ENCODE assay signal across 8 cellular contexts in the genomic region with DNA sequence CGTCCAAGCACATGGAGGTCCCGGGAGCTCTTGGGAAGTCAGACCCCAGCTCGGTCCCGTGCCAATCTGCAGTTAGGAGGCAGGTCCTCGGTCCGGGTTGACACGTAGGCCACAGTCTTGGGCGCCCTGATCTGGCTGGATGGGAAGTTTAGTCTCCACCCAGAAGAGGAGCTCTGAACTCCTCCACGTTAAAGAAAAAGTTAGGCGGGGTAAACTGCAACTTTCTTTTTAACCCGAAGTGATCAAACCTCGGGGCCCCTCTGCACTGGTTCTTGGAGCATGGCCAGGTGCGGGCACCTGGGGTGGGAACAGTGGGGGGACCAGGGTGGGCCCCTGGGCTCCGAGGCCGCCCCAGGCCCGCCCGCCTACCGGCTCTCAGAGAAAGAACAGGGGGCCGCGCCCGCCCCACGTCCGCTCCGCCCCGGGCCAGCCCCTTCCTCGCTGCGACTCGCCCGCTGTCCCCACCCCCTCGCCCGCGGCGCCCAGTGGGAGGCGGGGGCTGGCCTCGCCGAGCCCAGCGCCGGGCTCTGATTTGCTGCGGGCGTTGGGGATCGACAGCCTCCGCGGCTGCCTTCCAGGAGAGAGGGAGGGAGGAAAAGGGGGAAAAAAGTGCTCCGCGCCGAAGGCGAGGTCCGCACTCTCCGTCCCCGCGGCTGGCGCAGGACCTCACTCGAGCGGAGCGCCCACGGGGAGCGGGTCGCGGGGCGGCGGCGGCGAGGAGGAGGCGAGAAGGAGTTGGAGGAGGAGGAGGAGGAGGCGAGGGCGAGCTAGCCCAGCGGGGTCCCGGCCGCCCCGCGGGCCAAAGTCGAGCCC. TPM values are rescaled to one million over a fixed set of nuclear protein-coding genes. Genes with fewer than 3 reads are reported as not detected.
DNase-seq lines count a peak whose midpoint lies in the region; ATAC-seq and TF ChIP-seq lines count a peak whose summit lies in the region.

A gene (plus strand): TSS at position 631 of the 813 bp plus-strand sequence. CDS start 385 bp downstream, outside the sequence.

- no peak; the same call in 1 of the 2 replicates for TF ChIP-seq CTCF in IMR-90 (conservative IDR thresholded peaks at IDR 0.05; ENCODE audit: low read depth, low read length)
- peak; percentile 46 for TF ChIP-seq CTCF in endodermal cell (conservative IDR thresholded peaks at IDR 0.05)

- H3K23ac ChIP-seq in IMR-90 (ENCODE audit: low read depth, low read length), result peak within 1 kb of the TSS; percentile 94

- peak within 1 kb of the TSS; percentile 83 for H2BK5ac ChIP-seq in IMR-90 (ENCODE audit: low read depth, low read length, poor library complexity, severe bottlenecking)

- H3K27ac ChIP-seq in IMR-90 (ENCODE audit: insufficient read depth, low read length) (peak within 1 kb of the TSS; percentile 99), endodermal cell (ENCODE audit: low read depth, low read length) (peak within 1 kb of the TSS; percentile 52)

- H4K5ac ChIP-seq in IMR-90 (ENCODE audit: low read depth, low read length), result peak within 1 kb of the TSS; percentile 83

- H3K4me2 ChIP-seq in IMR-90 (ENCODE audit: low read depth, low read length), result peak within 1 kb of the TSS; percentile 96

- H3K27me3 Mint-ChIP-seq in activated CD4-positive, alpha-beta T cell treated with anti-CD3 and anti-CD28 coated beads, Interleukin-2, amount 10 ng/mL, durations not matched to agents 7 days and 5 days, result peaks cover 19% of the 10 kb centered on the region
- no peaks in the 10 kb centered on the region for H3K27me3 Mint-ChIP-seq in endodermal cell (ENCODE audit: insufficient read depth)

- H3K18ac ChIP-seq in IMR-90 (ENCODE audit: low read depth, low read length), result peak within 1 kb of the TSS; percentile 70

- no peaks in the 10 kb centered on the region for H3K36me3 Mint-ChIP-seq in activated CD4-positive, alpha-beta T cell treated with anti-CD3 and anti-CD28 coated beads, Interleukin-2, amount 10 ng/mL, durations not matched to agents 7 days and 5 days (ENCODE audit: low read depth)
- no peaks in the 10 kb centered on the region for H3K36me3 Mint-ChIP-seq in endodermal cell (ENCODE audit: low read depth)

- peak within 1 kb of the TSS; percentile 63 to 92 for H4K8ac ChIP-seq in IMR-90 (ENCODE audit: low read depth in 2 of 2, low read length in 2 of 2)

- TF ChIP-seq POLR2A in IMR-90 (IDR thresholded peaks at IDR 0.05; ENCODE audit: low read depth, low read length), result peak; percentile 96

- peak within 1 kb of the TSS; percentile 81 for H4K91ac ChIP-seq in IMR-90 (ENCODE audit: insufficient read depth, low read depth, low read length)

- peak within 1 kb of the TSS; percentile 57 for H2BK20ac ChIP-seq in IMR-90 (ENCODE audit: low read depth, low read length)

- peak within 1 kb of the TSS; percentile 86 for H2AFZ ChIP-seq in IMR-90 (replicated peaks; ENCODE audit: low read length, poor library complexity)

- no peak; the same call in 1 of the 2 replicates for TF ChIP-seq RAD21 in IMR-90 (IDR thresholded peaks at IDR 0.05; ENCODE audit: low read length)

- WGBS in IMR-90 (ENCODE audit: extremely low coverage in 2 of 2, insufficient read length in 1 of 2), 2 experiments, result 0% methylated on average over 10 of the region's 72 CpGs; no CpG with 5 or more reads in 1 of the 2 experiments
- 1 to 4% methylated on average over 17 to 72 of the region's 72 CpGs for WGBS in endodermal cell (ENCODE audit: insufficient coverage in 1 of 2, insufficient read length in 1 of 2), 2 experiments

- H2BK120ac ChIP-seq in IMR-90 (ENCODE audit: low read depth, low read length), result peak within 1 kb of the TSS; percentile 78

- peaks cover 0 to 19% of the 10 kb centered on the region in 2 experiments; a peak in 3 of 4 replicates for H3K79me1 ChIP-seq in IMR-90 (ENCODE audit: low read depth in 1 of 2, low read length in 2 of 2)

- POLR2A ChIA-PET in IMR-90 (lab: Charles Lee; ENCODE audit: unreplicated experiment), result interaction anchor here (1.2 kb wide), 1 partner anchor 185 kb away, joined by 4 read pairs; no protein-coding TSS in a partner anchor
- POLR2A ChIA-PET in activated CD4-positive, alpha-beta T cell treated with anti-CD3 and anti-CD28 coated beads, Interleukin-2, amount 10 ng/mL, durations not matched to agents 7 days and 5 days (lab: Charles Lee), result no interaction called here

- H2AK9ac ChIP-seq in IMR-90 (replicated peaks; ENCODE audit: low read depth, low read length, poor library complexity), result peak within 1 kb of the TSS; percentile 98

- H3K36me3 ChIP-seq in IMR-90 (ENCODE audit: control insufficient read depth, insufficient read depth, low read length), result peaks cover 14% of the 10 kb centered on the region; the same call in 1 of the 2 replicates
- no peaks in the 10 kb centered on the region for H3K36me3 ChIP-seq in endodermal cell (ENCODE audit: control insufficient read depth, insufficient read depth, low read length)

- BruUV-seq in IMR-90 (replicated peaks; lab: Mats Ljungman, UMichigan), result no TSS peak

- DNase-seq in AG08395 (ENCODE audit: low spot score), result peak; percentile 94
- DNase-seq in IMR-90, result peak; percentile 91
- peak; percentile 27 for DNase-seq in activated CD4-positive, alpha-beta T cell treated with anti-CD3 and anti-CD28 coated beads, Interleukin-2, amount 10 ng/mL, durations not matched to agents 7 days and 5 days
- DNase-seq in endodermal cell, result peak; percentile 97
- peak; percentile 86 to 87 for DNase-seq in lung microvascular endothelial cell (ENCODE audit: low read depth in 2 of 2)
- peak; percentile 48 to 55 for DNase-seq in stimulated activated CD4-positive, alpha-beta T cell treated with anti-CD3 and anti-CD28 coated beads, Interleukin-4, amount 100 ng/mL, for 4 hours

- peak within 1 kb of the TSS; percentile 83 for H3K9ac ChIP-seq in IMR-90 (ENCODE audit: low read depth, low read length)
- peak within 1 kb of the TSS; percentile 74 for H3K9ac ChIP-seq in endodermal cell (ENCODE audit: extremely low read depth, low read length, poor library complexity, severe bottlenecking)

- H3K9me1 ChIP-seq in IMR-90 (ENCODE audit: insufficient read depth, low read length), result peaks cover 12% of the 10 kb centered on the region

- intact Hi-C loops in IMR-90 (cut with micrococcal nuclease), result loop anchor here (1.0 to 10.0 kb wide), 7 partner anchors 74 to 477 kb away; a partner anchor contains a TSS

- in situ Hi-C loops in IMR-90 (cut with MboI; ENCODE audit: low sequenced_read_pairs), result loop anchor here (5.0 kb wide), 1 partner anchor 189 kb away; no protein-coding TSS in a partner anchor

- H3K27ac Mint-ChIP-seq in activated CD4-positive, alpha-beta T cell treated with anti-CD3 and anti-CD28 coated beads, Interleukin-2, amount 10 ng/mL, durations not matched to agents 7 days and 5 days, result no peak within 1 kb of the TSS
- peak within 1 kb of the TSS; percentile 78 for H3K27ac Mint-ChIP-seq in endodermal cell

- no peak within 1 kb of the TSS; the same call in 2 of the 3 replicates for H2BK15ac ChIP-seq in IMR-90 (ENCODE audit: low read depth, low read length)

- peak within 1 kb of the TSS; percentile 92 for H3K14ac ChIP-seq in IMR-90 (replicated peaks; ENCODE audit: low read depth, low read length)

- H3K9me3 Mint-ChIP-seq in activated CD4-positive, alpha-beta T cell treated with anti-CD3 and anti-CD28 coated beads, Interleukin-2, amount 10 ng/mL, durations not matched to agents 7 days and 5 days, result no peaks in the 10 kb centered on the region
- no peaks in the 10 kb centered on the region for H3K9me3 Mint-ChIP-seq in endodermal cell

- peak within 1 kb of the TSS; percentile 95 for H3K4ac ChIP-seq in IMR-90 (ENCODE audit: low read depth, low read length)

- ATAC-seq in IMR-90 (ENCODE audit: low read depth) (peak; percentile 79), GM18870 (IDR thresholded peaks at IDR 0.05; ENCODE audit: unreplicated experiment) (no peak), GM21576 (IDR thresholded peaks at IDR 0.05; ENCODE audit: unreplicated experiment) (no peak)

- dilution Hi-C loops in IMR-90 (cut with HindIII; ENCODE audit: low sequenced_read_pairs, unreplicated experiment), result no loop called here

- H3K9me3 ChIP-seq in IMR-90 (ENCODE audit: control insufficient read depth, insufficient read depth, low read length), result no peaks in the 10 kb centered on the region
- H3K9me3 ChIP-seq in endodermal cell (ENCODE audit: control insufficient read depth, low read length), result no peaks in the 10 kb centered on the region

- H3K4me1 Mint-ChIP-seq in activated CD4-positive, alpha-beta T cell treated with anti-CD3 and anti-CD28 coated beads, Interleukin-2, amount 10 ng/mL, durations not matched to agents 7 days and 5 days, result no peaks in the 10 kb centered on the region
- H3K4me1 Mint-ChIP-seq in endodermal cell, result peaks cover 31% of the 10 kb centered on the region

- no peak within 1 kb of the TSS for H3K4me3 Mint-ChIP-seq in activated CD4-positive, alpha-beta T cell treated with anti-CD3 and anti-CD28 coated beads, Interleukin-2, amount 10 ng/mL, durations not matched to agents 7 days and 5 days
- H3K4me3 Mint-ChIP-seq in endodermal cell, result peak within 1 kb of the TSS; percentile 75

- H4K20me1 ChIP-seq in IMR-90 (ENCODE audit: insufficient read depth, low read length), result peaks cover 33% of the 10 kb centered on the region

- H3K4me3 ChIP-seq in IMR-90 (ENCODE audit: insufficient read depth, low read depth, low read length) (peak within 1 kb of the TSS; percentile 84), endodermal cell (ENCODE audit: low read length) (peak within 1 kb of the TSS; percentile 82)

- peak within 1 kb of the TSS; percentile 98 for H2AK5ac ChIP-seq in IMR-90 (ENCODE audit: low read depth, low read length)

- CTCF ChIA-PET in IMR-90 (lab: Yijun Ruan, JAX), result interaction anchor here (0.6 to 1.3 kb wide), 4 partner anchors 17 to 143 kb away, joined by 3 read pairs; no protein-coding TSS in a partner anchor
- CTCF ChIA-PET in activated CD4-positive, alpha-beta T cell treated with anti-CD3 and anti-CD28 coated beads, Interleukin-2, amount 10 ng/mL, durations not matched to agents 7 days and 5 days (lab: Charles Lee), result no interaction called here

- peak within 1 kb of the TSS; percentile 95 for H3K56ac ChIP-seq in IMR-90 (ENCODE audit: extremely low read depth, insufficient read depth, low read length)

- H3K4me1 ChIP-seq in IMR-90 (ENCODE audit: control insufficient read depth, insufficient read depth, low read length), result peaks cover 22% of the 10 kb centered on the region
- H3K4me1 ChIP-seq in endodermal cell (ENCODE audit: control insufficient read depth, insufficient read depth, low read length), result peaks cover 5% of the 10 kb centered on the region

- H3K27me3 ChIP-seq in IMR-90 (ENCODE audit: control insufficient read depth, insufficient read depth, low read length), result no peaks in the 10 kb centered on the region
- no peaks in the 10 kb centered on the region for H3K27me3 ChIP-seq in endodermal cell (ENCODE audit: control insufficient read depth, insufficient read depth, low read length, poor library complexity, severe bottlenecking)

RNA-seq across cellular contexts. Expression of the gene that starts here (rescaled TPM):
- 19.2 and 21.1 TPM in 2 replicates for total RNA-seq in IMR-90 (2012; rRNA removed)
- polyA plus RNA-seq in IMR-90 (2012; rRNA removed), result 154 and 173 TPM in 2 replicates
- polyA plus RNA-seq in IMR-90 (2012; cell fraction: cytosol; rRNA removed), result 95.5 and 194 TPM in 2 replicates
- 391 and 419 TPM in 2 replicates for polyA plus RNA-seq in IMR-90 (2012; cell fraction: nucleus; rRNA removed; ENCODE audit: low replicate concordance)
- total RNA-seq in activated CD4-positive, alpha-beta T cell treated with anti-CD3 and anti-CD28 coated beads, Interleukin-2, amount 10 ng/mL, durations not matched to agents 7 days and 5 days, result under 1 TPM; 0.15 to 0.30 TPM
- total RNA-seq in endodermal cell, result 10 to 100 TPM; 65.3 to 76.6 TPM
- 47.5 TPM for polyA plus RNA-seq in endodermal cell (2013, experiment 1 of 2)
- 53.7 TPM for polyA plus RNA-seq in endodermal cell (2013, experiment 2 of 2)
- 2.8 and 8.3 TPM in 2 replicates for total RNA-seq in lung microvascular endothelial cell

Comparison
In these comparisons a context has a peak if more than half of its experiments do, and no peak if none do; other contexts are left out.
1. Peak in DNase-seq in activated CD4-positive, alpha-beta T cell treated with anti-CD3 and anti-CD28 coated beads, Interleukin-2, amount 10 ng/mL, durations not matched to agents 7 days and 5 days; RNA of the gene not detected or under 1 TPM.
2. DNase-seq: peak in every context shown above with its lines; median percentile 97 in endodermal cell; 94 in AG08395; 91 in IMR-90; 86 in lung microvascular endothelial cell; 52 in stimulated activated CD4-positive, alpha-beta T cell treated with anti-CD3 and anti-CD28 coated beads, Interleukin-4, amount 100 ng/mL, for 4 hours; 27 in activated CD4-positive, alpha-beta T cell treated with anti-CD3 and anti-CD28 coated beads, Interleukin-2, amount 10 ng/mL, durations not matched to agents 7 days and 5 days.